16 cellular contexts compared by ENCODE assay signal in genomic region chr9:675697-676370, GRCh38.
"Had no signal": no experiment of that assay in that cellular context is flagged by ENCODE, and none has a peak within 500 bp of the region (broad histone marks: within the 10 kb centered on the region; RNA-seq: fewer than 3 reads in every experiment).

No MANE protein-coding gene starts in this region.

- DNase-seq: activated CD4-positive, alpha-beta T cell treated with anti-CD3 and anti-CD28 coated beads, Interleukin-2, amount 10 ng/mL, durations not matched to agents 7 days and 5 days; activated CD8-positive, alpha-beta memory T cell treated with anti-CD3 and anti-CD28 coated beads, Interleukin-2, amount 50 U/mL, for 48 hours; activated gamma-delta T cell; activated T-cell treated with anti-CD3 and anti-CD28 coated beads, Interleukin-2, amount 50 U/mL, for 72 hours; aorta; islet precursor cell; left ventricle myocardium superior; mesenchymal stem cell; nephron progenitor cell; occipital lobe; small intestine; SW 1271 had no signal

- H3K27ac ChIP-seq: SJSA1 had no signal

- H3K27me3 Mint-ChIP-seq: stimulated activated naive CD8-positive, alpha-beta T cell treated with anti-CD3 and anti-CD28 coated beads, Interleukin-15, Interleukin-2, amounts not matched to agents 100 ng/mL and 50 ng/mL, for 24 hours; type B pancreatic cell had no signal

- H3K4me3 ChIP-seq: right atrium auricular region, SJSA1 had no signal

- H3K9me3 Mint-ChIP-seq: activated CD4-positive, alpha-beta T cell treated with anti-CD3 and anti-CD28 coated beads, Interleukin-2, amount 10 ng/mL, durations not matched to agents 7 days and 5 days; activated T-cell treated with anti-CD3 and anti-CD28 coated beads, Interleukin-2, amount 50 U/mL, for 72 hours; stimulated activated naive CD8-positive, alpha-beta T cell treated with anti-CD3 and anti-CD28 coated beads, Interleukin-15, Interleukin-2, amounts not matched to agents 100 ng/mL and 50 ng/mL, for 24 hours; type B pancreatic cell had no signal

- ATAC-seq: activated T-cell treated with anti-CD3 and anti-CD28 coated beads, Interleukin-2, amount 50 U/mL, for 72 hours; left ventricle myocardium superior had no signal

- H3K27me3 ChIP-seq: right atrium auricular region, SJSA1 had no signal

- H3K27ac Mint-ChIP-seq: activated CD4-positive, alpha-beta T cell treated with anti-CD3 and anti-CD28 coated beads, Interleukin-2, amount 10 ng/mL, durations not matched to agents 7 days and 5 days; activated T-cell treated with anti-CD3 and anti-CD28 coated beads, Interleukin-2, amount 50 U/mL, for 72 hours; nephron progenitor cell; stimulated activated naive CD8-positive, alpha-beta T cell treated with anti-CD3 and anti-CD28 coated beads, Interleukin-15, Interleukin-2, amounts not matched to agents 100 ng/mL and 50 ng/mL, for 24 hours; type B pancreatic cell had no signal

- H3K36me3 ChIP-seq: right atrium auricular region, SJSA1 had no signal

- H3K4me3 Mint-ChIP-seq: activated CD4-positive, alpha-beta T cell treated with anti-CD3 and anti-CD28 coated beads, Interleukin-2, amount 10 ng/mL, durations not matched to agents 7 days and 5 days; nephron progenitor cell; stimulated activated naive CD8-positive, alpha-beta T cell treated with anti-CD3 and anti-CD28 coated beads, Interleukin-15, Interleukin-2, amounts not matched to agents 100 ng/mL and 50 ng/mL, for 24 hours; type B pancreatic cell had no signal

- H3K9me3 ChIP-seq: right atrium auricular region, SJSA1 had no signal
